In the genomic region with DNA sequence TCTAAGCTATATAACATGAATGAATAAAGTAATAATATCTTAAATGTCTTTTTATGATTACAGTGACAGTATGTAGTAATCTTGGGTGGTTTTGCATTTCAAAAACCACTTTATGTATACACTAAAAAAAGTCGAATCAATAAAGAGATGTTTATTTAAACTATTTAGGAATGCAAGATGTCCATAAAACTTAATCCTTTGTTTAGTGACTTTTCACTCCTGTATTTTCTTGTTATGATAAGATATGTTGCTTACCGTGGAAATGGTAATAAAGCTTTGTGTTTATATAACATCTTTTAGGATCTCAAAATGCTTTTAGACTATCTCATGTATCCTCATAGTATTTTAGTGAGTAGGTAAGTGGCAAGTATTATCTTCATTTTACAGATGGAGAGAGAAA, we compare ENCODE assay signal across 26 cellular contexts.
"Had no signal": no experiment of that assay in that cellular context is flagged by ENCODE, and none has a peak within 500 bp of the region (broad histone marks: within the 10 kb centered on the region; RNA-seq: fewer than 3 reads in every experiment).

No MANE protein-coding gene starts in this region.

- DNase-seq: natural killer cell; occipital lobe; ovary; posterior cingulate gyrus; psoas muscle; right cardiac atrium; right lobe of liver; sigmoid colon; small intestine; stimulated activated CD4-positive, alpha-beta T cell treated with anti-CD3 and anti-CD28 coated beads, Interleukin-15, amount 100 ng/mL, for 24 hours; stimulated activated CD4-positive, alpha-beta T cell treated with anti-CD3 and anti-CD28 coated beads, Interleukin-2, amount 100 ng/mL, for 24 hours; stimulated activated CD4-positive, alpha-beta T cell treated with anti-CD3 and anti-CD28 coated beads, Interleukin-2, amount 100 ng/mL, for 48 hours; stimulated activated CD4-positive, alpha-beta T cell treated with anti-CD3 and anti-CD28 coated beads, Interleukin-4, amount 100 ng/mL, for 4 hours; stimulated activated CD8-positive, alpha-beta memory T cell treated with anti-CD3 and anti-CD28 coated beads, Interleukin-4, amount 100 ng/mL, for 48 hours; stimulated activated naive CD4-positive, alpha-beta T cell; stimulated activated naive CD8-positive, alpha-beta T cell treated with anti-CD3 and anti-CD28 coated beads, Interleukin-15, amount 100 ng/mL, for 72 hours; stimulated activated naive CD8-positive, alpha-beta T cell treated with anti-CD3 and anti-CD28 coated beads, Interleukin-15, Interleukin-2, amounts not matched to agents 100 U/mL and 50 U/mL, for 24 hours; substantia nigra; testis; tibial artery; transverse colon; upper lobe of right lung; uterus had no signal

- H3K4me1 ChIP-seq: parathyroid adenoma, right lobe of liver, suprapubic skin, testis, transverse colon, upper lobe of right lung, uterus had no signal

- FAIRE-seq: small intestine had no signal

- H3K27ac ChIP-seq: neural progenitor cell, ovary, parathyroid adenoma, psoas muscle, right lobe of liver, sigmoid colon, suprapubic skin, testis, tibial artery, transverse colon, upper lobe of right lung, uterus had no signal

- H3K36me3 ChIP-seq: neural progenitor cell, ovary, right lobe of liver, transverse colon had no signal

- H3K4me3 ChIP-seq: neural progenitor cell, ovary, psoas muscle, right lobe of liver, sigmoid colon, suprapubic skin, testis, tibial artery, transverse colon, upper lobe of right lung, uterus had no signal

- H3K9me3 ChIP-seq: ovary, psoas muscle, right lobe of liver, sigmoid colon, suprapubic skin, testis, tibial artery, transverse colon, upper lobe of right lung, uterus had no signal

- H3K9ac ChIP-seq: neural progenitor cell, parathyroid adenoma had no signal
